8 cellular contexts compared by ENCODE assay signal in the genomic region with DNA sequence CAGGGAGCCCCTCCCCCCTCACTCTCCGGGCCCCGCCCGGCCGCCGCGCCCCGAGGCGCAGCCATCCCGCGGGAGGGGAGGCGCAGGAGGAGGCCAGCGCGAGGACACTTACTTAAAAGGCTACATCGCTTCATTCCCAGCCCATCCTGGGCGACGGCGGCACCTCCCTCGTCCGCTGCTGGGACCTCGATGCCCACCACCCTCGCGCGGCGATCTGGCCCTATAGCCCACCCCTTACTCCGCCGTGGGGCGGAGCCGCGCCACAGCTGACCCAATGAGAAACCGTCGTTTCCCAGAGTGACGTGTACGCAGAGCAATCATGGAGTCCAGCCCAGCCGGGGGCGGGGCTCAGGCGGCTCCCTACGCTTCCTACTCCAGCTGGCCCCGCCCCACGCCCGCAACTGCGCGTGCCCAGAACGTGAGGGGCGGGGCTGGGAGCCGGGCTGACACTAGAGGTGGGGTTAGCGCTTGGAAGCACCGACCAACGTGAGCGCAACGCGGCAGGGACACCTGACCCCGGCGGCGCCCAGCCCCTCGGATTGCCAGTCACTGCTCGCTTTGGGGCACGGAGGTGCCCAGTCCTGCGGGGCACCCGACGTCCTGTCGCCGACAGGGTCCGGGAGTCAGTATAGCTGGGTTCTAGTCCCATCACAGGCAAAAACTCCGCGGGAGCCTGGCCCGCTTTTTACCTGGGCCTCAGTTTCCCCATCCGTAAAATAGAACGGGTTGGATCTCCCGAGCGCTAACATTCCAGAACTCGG. TPM values are rescaled to one million over a fixed set of nuclear protein-coding genes. Genes with fewer than 3 reads are reported as not detected.
DNase-seq lines count a peak whose midpoint lies in the region; ATAC-seq and TF ChIP-seq lines count a peak whose summit lies in the region.

A gene (minus strand): TSS at position 222 of the 761 bp plus-strand sequence. CDS start 16,165 bp downstream, outside the sequence.

- 1% methylated on average over 37 to 56 of the region's 71 CpGs for WGBS in lower leg skin, 2 donors

- no peaks in the 10 kb centered on the region for H3K9me3 Mint-ChIP-seq in CD4-positive, CD25-positive, alpha-beta regulatory T cell
- no peaks in the 10 kb centered on the region for H3K9me3 Mint-ChIP-seq in activated CD4-positive, alpha-beta memory T cell treated with anti-CD3 and anti-CD28 coated beads for 36 hours

- H3K4me1 Mint-ChIP-seq in CD4-positive, CD25-positive, alpha-beta regulatory T cell, result peaks cover 0 to 50% (median 29%) of the 10 kb centered on the region in 4 donors
- peaks cover 28% of the 10 kb centered on the region for H3K4me1 Mint-ChIP-seq in activated CD4-positive, alpha-beta memory T cell treated with anti-CD3 and anti-CD28 coated beads for 36 hours (ENCODE audit: low read depth)

- H3K9me3 ChIP-seq in CD4-positive, CD25-positive, alpha-beta regulatory T cell (ENCODE audit: control insufficient read depth in 2 of 2, low read length in 2 of 2), result no peaks in the 10 kb centered on the region
- no peaks in the 10 kb centered on the region for H3K9me3 ChIP-seq in duodenal mucosa (ENCODE audit: control insufficient read depth in 1 of 2, low read length in 2 of 2)

- intact Hi-C loops in activated CD4-positive, alpha-beta memory T cell treated with anti-CD3 and anti-CD28 coated beads for 36 hours (cut with micrococcal nuclease), result loop anchor here (1.0 to 5.0 kb wide), 4 partner anchors 16 to 297 kb away; a partner anchor contains a TSS
- intact Hi-C loops in lower leg skin (cut with DNase I; ENCODE audit: low total_unique reads), result no loop called here

- H3K36me3 Mint-ChIP-seq in CD4-positive, CD25-positive, alpha-beta regulatory T cell, result peaks cover 1% of the 10 kb centered on the region
- H3K36me3 Mint-ChIP-seq in activated CD4-positive, alpha-beta memory T cell treated with anti-CD3 and anti-CD28 coated beads for 36 hours, result peaks cover 3% of the 10 kb centered on the region

- TF ChIP-seq POLR2A in lower leg skin (IDR thresholded peaks at IDR 0.05), result no peak

- CTCF ChIA-PET in activated CD4-positive, alpha-beta memory T cell treated with anti-CD3 and anti-CD28 coated beads for 36 hours (lab: Charles Lee), result interaction anchor here (1.0 to 1.5 kb wide), 3 partner anchors 12 to 75 kb away, joined by 3 to 6 read pairs (median 6); no protein-coding TSS in a partner anchor

- no peak for TF ChIP-seq CTCF in lower leg skin (IDR thresholded peaks at IDR 0.05)

- peak within 1 kb of the TSS; percentile 72 for H3K27ac ChIP-seq in CD4-positive, CD25-positive, alpha-beta regulatory T cell (ENCODE audit: insufficient read depth, low read length, poor library complexity, severe bottlenecking)
- H3K27ac ChIP-seq in duodenal mucosa (ENCODE audit: low read depth, low read length), result peak within 1 kb of the TSS; percentile 51

- H3K27ac Mint-ChIP-seq in CD4-positive, CD25-positive, alpha-beta regulatory T cell, result peak within 1 kb of the TSS; percentile 71 to 89 (median 76)
- H3K27ac Mint-ChIP-seq in activated CD4-positive, alpha-beta memory T cell treated with anti-CD3 and anti-CD28 coated beads for 36 hours, result peak within 1 kb of the TSS; percentile 67

- peak within 1 kb of the TSS; percentile 61 to 72 for H3K9ac ChIP-seq in duodenal mucosa (ENCODE audit: low read depth in 1 of 2, low read length in 2 of 2)

- H3K27me3 Mint-ChIP-seq in CD4-positive, CD25-positive, alpha-beta regulatory T cell, result peaks cover 26% of the 10 kb centered on the region
- H3K27me3 Mint-ChIP-seq in activated CD4-positive, alpha-beta memory T cell treated with anti-CD3 and anti-CD28 coated beads for 36 hours, result peaks cover 11% of the 10 kb centered on the region

- peak within 1 kb of the TSS; percentile 93 to 97 (median 96) for H3K4me3 Mint-ChIP-seq in CD4-positive, CD25-positive, alpha-beta regulatory T cell
- H3K4me3 Mint-ChIP-seq in activated CD4-positive, alpha-beta memory T cell treated with anti-CD3 and anti-CD28 coated beads for 36 hours, result peak within 1 kb of the TSS; percentile 92

- peaks cover 49% of the 10 kb centered on the region for H3K4me1 ChIP-seq in CD4-positive, CD25-positive, alpha-beta regulatory T cell (ENCODE audit: control insufficient read depth, insufficient read depth, low read length, poor library complexity, severe bottlenecking)
- H3K4me1 ChIP-seq in duodenal mucosa (ENCODE audit: control insufficient read depth in 1 of 2, insufficient read depth in 2 of 2, low read length in 2 of 2), result peaks cover 10 to 38% of the 10 kb centered on the region in 2 donors

- ATAC-seq in CD4-positive, CD25-positive, alpha-beta regulatory T cell (ENCODE audit: low read depth in 2 of 2), result peak; percentile 95 to 96
- peak; percentile 96 for ATAC-seq in GM19438 (IDR thresholded peaks at IDR 0.05; ENCODE audit: low read depth, unreplicated experiment)
- peak; percentile 86 for ATAC-seq in HG03575 (IDR thresholded peaks at IDR 0.05; ENCODE audit: extremely low read depth, insufficient number of reproducible peaks, low FRiP score, unreplicated experiment)

- no peaks in the 10 kb centered on the region for H3K36me3 ChIP-seq in CD4-positive, CD25-positive, alpha-beta regulatory T cell (ENCODE audit: control insufficient read depth, insufficient read depth, low read length)
- H3K36me3 ChIP-seq in duodenal mucosa (ENCODE audit: control insufficient read depth in 1 of 2, insufficient read depth in 2 of 2, low read length in 2 of 2), result no peaks in the 10 kb centered on the region

- DNase-seq in CD4-positive, CD25-positive, alpha-beta regulatory T cell, result peak; percentile 97 to 98 (median 98)
- DNase-seq in NCI-H82 treated with DMSO at 0.1 percent for 48 hours (lab: John Stamatoyannopoulos, UW; ENCODE audit: unreplicated experiment) (peak; percentile 97), lower leg skin (ENCODE audit: low spot score in 2 of 2) (peak; percentile 98 to 100)
- peak; percentile 98 for DNase-seq in activated CD4-positive, alpha-beta memory T cell treated with anti-CD3 and anti-CD28 coated beads for 36 hours
- peak; percentile 97 for DNase-seq in stimulated activated CD4-positive, alpha-beta T cell treated with anti-CD3 and anti-CD28 coated beads, Interleukin-4, amount 100 ng/mL, for 48 hours (ENCODE audit: low read depth in 2 of 2)

- H3K27me3 ChIP-seq in CD4-positive, CD25-positive, alpha-beta regulatory T cell (ENCODE audit: control insufficient read depth, insufficient read depth, low read length), result peaks cover 4% of the 10 kb centered on the region
- H3K27me3 ChIP-seq in duodenal mucosa (ENCODE audit: control insufficient read depth in 1 of 2, insufficient read depth in 2 of 2, low read length in 2 of 2), result peaks cover 14 to 16% of the 10 kb centered on the region in 2 donors

- POLR2A ChIA-PET in activated CD4-positive, alpha-beta memory T cell treated with anti-CD3 and anti-CD28 coated beads for 36 hours (lab: Charles Lee), result interaction anchor here (1.3 kb wide), 2 partner anchors 16 to 95 kb away, joined by 3 to 6 read pairs; a partner anchor contains a TSS

- peak within 1 kb of the TSS; percentile 70 for H3K4me3 ChIP-seq in CD4-positive, CD25-positive, alpha-beta regulatory T cell (ENCODE audit: low read depth, low read length)
- H3K4me3 ChIP-seq in duodenal mucosa (ENCODE audit: low read depth in 1 of 2, low read length in 2 of 2) (peak within 1 kb of the TSS; percentile 84 to 90), lower leg skin (ENCODE audit: low read depth, poor library complexity, severe bottlenecking) (peak within 1 kb of the TSS; percentile 87)

RNA-seq across cellular contexts. Expression of the gene that starts here (rescaled TPM):
- total RNA-seq in CD4-positive, CD25-positive, alpha-beta regulatory T cell, result 39.0 TPM
- 10 to 100 TPM; 17.2 to 22.8 (median 19.0) TPM for polyA plus RNA-seq in CD4-positive, CD25-positive, alpha-beta regulatory T cell
- total RNA-seq in activated CD4-positive, alpha-beta memory T cell treated with anti-CD3 and anti-CD28 coated beads for 36 hours, result 10 to 100 TPM; 39.7 to 45.4 TPM
- 10 to 100 TPM; 24.1 to 46.0 (median 28.6) TPM for total RNA-seq in lower leg skin

Comparison
In these comparisons a context has a peak if more than half of its experiments do, and no peak if none do; other contexts are left out.
1. Peak in every context shown above with its lines: DNase-seq, ATAC-seq, H3K4me3 ChIP-seq and H3K27ac ChIP-seq.